Comparison of ENCODE assay signal across 11 cellular contexts in the genomic region with DNA sequence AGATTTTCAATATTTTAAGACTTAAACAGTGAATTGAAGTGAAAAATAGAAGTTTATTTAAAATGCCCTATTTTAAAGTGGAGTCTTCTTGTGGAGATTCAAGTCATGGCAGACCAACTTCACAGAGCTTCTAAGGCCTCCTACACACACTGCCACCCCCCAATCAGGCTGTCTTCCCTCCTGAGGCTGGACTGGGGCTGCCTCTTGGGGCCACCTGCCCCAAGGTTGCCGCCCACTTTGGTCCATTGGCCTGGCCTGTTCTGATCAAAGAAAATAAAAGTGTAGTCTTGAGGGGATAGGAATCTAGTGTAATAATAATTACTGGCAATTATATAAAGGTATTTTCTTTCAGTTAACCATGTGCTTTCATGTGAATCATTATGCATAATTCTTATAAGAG. TPM values are rescaled to one million over a fixed set of nuclear protein-coding genes. Genes with fewer than 3 reads are reported as not detected.
A peak's percentile ranks its signal among the peaks of the same experiment; 100 is the strongest.
DNase-seq lines count a peak whose midpoint lies in the region; ATAC-seq, FAIRE-seq and TF ChIP-seq lines count a peak whose summit lies in the region.
"Had no signal": no experiment of that assay in that cellular context is flagged by ENCODE, and none has a peak within 500 bp of the region (broad histone marks: within the 10 kb centered on the region; RNA-seq: fewer than 3 reads in every experiment).

No MANE protein-coding gene starts in this region.

- peaks cover 7% of the 10 kb centered on the region for H3K23me2 ChIP-seq in H1 (ENCODE audit: low read depth, low read length)

- no peak for ATAC-seq in CD4-positive, CD25-positive, alpha-beta regulatory T cell (ENCODE audit: low read depth in 2 of 2)
- no peak for ATAC-seq in GM21447 (IDR thresholded peaks at IDR 0.05; ENCODE audit: unreplicated experiment)

- peaks cover 12% of the 10 kb centered on the region for H3K36me3 ChIP-seq in CD4-positive, CD25-positive, alpha-beta regulatory T cell (ENCODE audit: control insufficient read depth, insufficient read depth, low read length)
- H3K36me3 ChIP-seq in Karpas-422 (ENCODE audit: insufficient read depth, low read length) (peaks cover 22% of the 10 kb centered on the region), H1 (ENCODE audit: control insufficient read depth in 2 of 4, insufficient read depth in 4 of 4, low read length in 3 of 4) (peaks cover 0 to 6% (median 4%) of the 10 kb centered on the region in 4 experiments; a peak in 3 of 8 replicates), osteoblast (ENCODE audit: insufficient read depth, low read length) (peaks cover 11% of the 10 kb centered on the region)

- H3K27me3 Mint-ChIP-seq in CD4-positive, CD25-positive, alpha-beta regulatory T cell, result no peaks in the 10 kb centered on the region
- H3K27me3 Mint-ChIP-seq in T-helper 2 cell treated with Interferon-gamma antibody and Interleukin-4, amounts not matched to agents 5 μg/mL and 100 μg/mL, for 36 hours (ENCODE audit: low read depth), result no peaks in the 10 kb centered on the region

- no peaks in the 10 kb centered on the region for H3K9me2 ChIP-seq in Karpas-422 (replicated peaks; ENCODE audit: insufficient read depth, low read length)

- H3K79me2 ChIP-seq in Karpas-422 (ENCODE audit: low read length) (peaks cover 92% of the 10 kb centered on the region), H1 (ENCODE audit: control insufficient read depth in 1 of 2, insufficient read depth in 2 of 2, low read length in 2 of 2) (peaks cover 9 to 64% of the 10 kb centered on the region in 2 experiments; a peak in 3 of 4 replicates), osteoblast (ENCODE audit: insufficient read depth, low read length) (peaks cover 93% of the 10 kb centered on the region)

- H3K4me3 Mint-ChIP-seq in CD4-positive, CD25-positive, alpha-beta regulatory T cell, result no peak overlapping the region
- H3K4me3 Mint-ChIP-seq in T-helper 2 cell treated with Interferon-gamma antibody and Interleukin-4, amounts not matched to agents 5 μg/mL and 100 μg/mL, for 36 hours, result no peak overlapping the region

- peak overlapping the region in 1 of 3 donors; percentile 77 for H3K27ac Mint-ChIP-seq in CD4-positive, CD25-positive, alpha-beta regulatory T cell
- no peak overlapping the region for H3K27ac Mint-ChIP-seq in T-helper 2 cell treated with Interferon-gamma antibody and Interleukin-4, amounts not matched to agents 5 μg/mL and 100 μg/mL, for 36 hours

- POLR2A ChIA-PET in H1 (lab: Charles Lee; ENCODE audit: partially characterized antibody), result interaction anchor here (1.3 to 2.6 kb wide), 4 partner anchors 8 to 154 kb away, joined by 4 to 23 read pairs (median 8); partner anchors contain the start of gene LDHB

- H2AFZ ChIP-seq in Karpas-422 (ENCODE audit: low read length) (no peak overlapping the region), H1 (ENCODE audit: low read length) (no peak overlapping the region), osteoblast (ENCODE audit: low read length) (no peak overlapping the region)

- H4K20me1 ChIP-seq in Karpas-422 (ENCODE audit: insufficient read depth, low read depth, low read length), result no peaks in the 10 kb centered on the region
- no peaks in the 10 kb centered on the region for H4K20me1 ChIP-seq in H1 (replicated peaks in 1 of 2; ENCODE audit: control insufficient read depth in 1 of 2, insufficient read depth in 2 of 2, low read length in 2 of 2)
- H4K20me1 ChIP-seq in osteoblast (ENCODE audit: insufficient read depth, low read length), result peaks cover 52% of the 10 kb centered on the region

- H3K4me2 ChIP-seq in Karpas-422 (ENCODE audit: low read depth, low read length, poor library complexity, severe bottlenecking), result peak overlapping the region; percentile 91
- H3K4me2 ChIP-seq in H1 (ENCODE audit: insufficient read depth in 1 of 2, low read depth in 2 of 2, low read length in 2 of 2), result peak overlapping the region; percentile 87 to 91
- H3K4me2 ChIP-seq in osteoblast (ENCODE audit: insufficient read depth, low read length), result peak overlapping the region; percentile 95

- H2BK12ac ChIP-seq in H1 (ENCODE audit: low read depth, low read length), result no peak overlapping the region

- no peak overlapping the region for H3K4ac ChIP-seq in H1 (replicated peaks; ENCODE audit: insufficient read length, low read depth, low read length)

- CTCF ChIA-PET in H1 (lab: Charles Lee; ENCODE audit: partially characterized antibody), result interaction anchor here (1.5 kb wide), 1 partner anchor 8 kb away, joined by 3 read pairs; no protein-coding TSS in a partner anchor

- H3K14ac ChIP-seq in H1 (ENCODE audit: insufficient read length), result no peak overlapping the region

- no peak overlapping the region for H2AK5ac ChIP-seq in H1 (ENCODE audit: low read depth, low read length)

- no peak for TF ChIP-seq CTCF in H1 (IDR thresholded peaks at IDR 0.05; ENCODE audit: control extremely low read depth in 1 of 3, insufficient read depth in 1 of 3, low read depth in 1 of 3, low read length in 3 of 3)
- TF ChIP-seq CTCF in osteoblast (IDR thresholded peaks at IDR 0.05; ENCODE audit: extremely low read depth, low read depth, low read length), result no peak

- no peak for DNase-seq in CD4-positive, CD25-positive, alpha-beta regulatory T cell
- DNase-seq in Karpas-422, result peak; percentile 55
- no peak for DNase-seq in H1 (ENCODE audit: low read depth in 1 of 2, low spot score in 2 of 2)
- no peak for DNase-seq in osteoblast (ENCODE audit: insufficient read length, low spot score, missing footprints)
- DNase-seq in T-helper 2 cell treated with Interferon-gamma antibody and Interleukin-4, amounts not matched to agents 5 μg/mL and 100 μg/mL, for 36 hours (ENCODE audit: low spot score), result no peak
- no peak for DNase-seq in DMS153 (lab: John Stamatoyannopoulos, UW)
- DNase-seq in islet precursor cell, result no peak
- DNase-seq: amniotic stem cell, NCI-H1105 had no signal

- H4K91ac ChIP-seq in H1 (replicated peaks; ENCODE audit: insufficient read length, low read length), result no peak overlapping the region

- H3K27me3 ChIP-seq in CD4-positive, CD25-positive, alpha-beta regulatory T cell (ENCODE audit: control insufficient read depth, insufficient read depth, low read length), result no peaks in the 10 kb centered on the region
- H3K27me3 ChIP-seq in Karpas-422 (ENCODE audit: low read length) (no peaks in the 10 kb centered on the region), H1 (replicated peaks in 1 of 4; ENCODE audit: control insufficient read depth in 3 of 4, extremely low read depth in 1 of 4, insufficient read depth in 3 of 4, low read length in 3 of 4) (no peaks in the 10 kb centered on the region), osteoblast (ENCODE audit: insufficient read depth, low read length) (no peaks in the 10 kb centered on the region)

- H4K8ac ChIP-seq in H1 (ENCODE audit: extremely low read depth, insufficient read depth, low read length), result no peak overlapping the region

- H3K23ac ChIP-seq in H1 (ENCODE audit: insufficient read length), result no peak overlapping the region

- TF ChIP-seq RAD21 in H1 (IDR thresholded peaks at IDR 0.05 in 1 of 2, conservative IDR thresholded peaks at IDR 0.05 in 1 of 2; ENCODE audit: low read depth in 2 of 2, low read length in 2 of 2), result no peak

- peak overlapping the region; percentile 94 for H3K4me3 ChIP-seq in CD4-positive, CD25-positive, alpha-beta regulatory T cell (ENCODE audit: low read depth, low read length)
- H3K4me3 ChIP-seq in Karpas-422 (ENCODE audit: low read length), result peak overlapping the region; percentile 95
- H3K4me3 ChIP-seq in H1 (ENCODE audit: extremely low read depth in 1 of 4, insufficient read depth in 2 of 4, low read depth in 3 of 4, low read length in 4 of 4), result peak overlapping the region; percentile 72 to 93 (median 84); a peak in 5 of 8 replicates
- peak overlapping the region; percentile 95 for H3K4me3 ChIP-seq in osteoblast (ENCODE audit: insufficient read depth, low read length)

- peaks cover 11% of the 10 kb centered on the region for H3K36me3 Mint-ChIP-seq in CD4-positive, CD25-positive, alpha-beta regulatory T cell
- H3K36me3 Mint-ChIP-seq in T-helper 2 cell treated with Interferon-gamma antibody and Interleukin-4, amounts not matched to agents 5 μg/mL and 100 μg/mL, for 36 hours (ENCODE audit: low read depth), result peaks cover 24% of the 10 kb centered on the region

- WGBS in H1 (ENCODE audit: extremely low coverage in 1 of 2, insufficient coverage in 1 of 2, insufficient read length in 1 of 2, insufficient replicate concordance in 2 of 2, low coverage in 1 of 2, low lambda C conversion rate in 2 of 2, missing lambda C conversion rate in 1 of 2), 2 experiments, result 77% methylated on average over 1 of the region's 1 CpG; no CpG with 5 or more reads in 1 of the 2 experiments

- peaks cover 9 to 61% (median 51%) of the 10 kb centered on the region in 4 donors for H3K4me1 Mint-ChIP-seq in CD4-positive, CD25-positive, alpha-beta regulatory T cell
- H3K4me1 Mint-ChIP-seq in T-helper 2 cell treated with Interferon-gamma antibody and Interleukin-4, amounts not matched to agents 5 μg/mL and 100 μg/mL, for 36 hours (ENCODE audit: low read depth), result peaks cover 46% of the 10 kb centered on the region

- H3K4me1 ChIP-seq in CD4-positive, CD25-positive, alpha-beta regulatory T cell (ENCODE audit: control insufficient read depth, insufficient read depth, low read length, poor library complexity, severe bottlenecking), result peaks cover 57% of the 10 kb centered on the region
- H3K4me1 ChIP-seq in Karpas-422 (ENCODE audit: low read length) (peaks cover 46% of the 10 kb centered on the region), H1 (replicated peaks in 1 of 4; ENCODE audit: control insufficient read depth in 3 of 4, insufficient read depth in 4 of 4, low read length in 3 of 4) (peaks cover 0 to 6% (median 2%) of the 10 kb centered on the region in 4 experiments; a peak in 4 of 7 replicates), osteoblast (ENCODE audit: insufficient read depth, low read length) (peaks cover 32% of the 10 kb centered on the region)

- H3K9ac ChIP-seq in Karpas-422 (ENCODE audit: low read length), result peak overlapping the region; percentile 95
- no peak overlapping the region for H3K9ac ChIP-seq in H1 (replicated peaks in 1 of 4; ENCODE audit: extremely low read depth in 1 of 4, low read depth in 3 of 4, low read length in 3 of 4)

- no peak for TF ChIP-seq EP300 in H1 (IDR thresholded peaks at IDR 0.05; ENCODE audit: borderline replicate concordance in 1 of 2, low read depth in 2 of 2, low read length in 2 of 2)

- H2BK5ac ChIP-seq in H1 (ENCODE audit: low read depth, low read length), result no peak overlapping the region

- H3K56ac ChIP-seq in H1 (replicated peaks; ENCODE audit: insufficient read length, low read depth, low read length), result no peak overlapping the region

- no peak overlapping the region for H2BK120ac ChIP-seq in H1 (replicated peaks; ENCODE audit: low read depth, low read length)

- peak overlapping the region; percentile 88 for H3K27ac ChIP-seq in CD4-positive, CD25-positive, alpha-beta regulatory T cell (ENCODE audit: insufficient read depth, low read length, poor library complexity, severe bottlenecking)
- H3K27ac ChIP-seq in Karpas-422 (ENCODE audit: low read length) (peak overlapping the region; percentile 10; the same call in 1 of the 2 replicates), H1 (ENCODE audit: low read depth, low read length) (no peak overlapping the region), osteoblast (ENCODE audit: low read depth, low read length) (no peak overlapping the region)

- TF ChIP-seq POLR2A in H1 (IDR thresholded peaks at IDR 0.05; ENCODE audit: control extremely low read depth in 1 of 2, low read depth in 2 of 2, low read length in 2 of 2), result no peak

- H3K79me1 ChIP-seq in H1 (ENCODE audit: low read depth, low read length), result peaks cover 4% of the 10 kb centered on the region

- no peak overlapping the region for H4K5ac ChIP-seq in H1 (ENCODE audit: insufficient read length, low read depth, low read length)

- no peak overlapping the region for H2BK15ac ChIP-seq in H1 (ENCODE audit: low read length)

- FAIRE-seq in H1 (lab: Jason Lieb, UNC), result no peak

- no peaks in the 10 kb centered on the region for H3K9me3 Mint-ChIP-seq in CD4-positive, CD25-positive, alpha-beta regulatory T cell
- H3K9me3 Mint-ChIP-seq in T-helper 2 cell treated with Interferon-gamma antibody and Interleukin-4, amounts not matched to agents 5 μg/mL and 100 μg/mL, for 36 hours, result no peaks in the 10 kb centered on the region

- no peak overlapping the region for H2BK20ac ChIP-seq in H1 (ENCODE audit: low read length)

- no peak overlapping the region for H3K18ac ChIP-seq in H1 (ENCODE audit: extremely low read depth, low read length)

- no peaks in the 10 kb centered on the region for H3K9me3 ChIP-seq in CD4-positive, CD25-positive, alpha-beta regulatory T cell (ENCODE audit: control insufficient read depth in 2 of 2, low read length in 2 of 2)
- H3K9me3 ChIP-seq in Karpas-422 (ENCODE audit: low read length) (no peaks in the 10 kb centered on the region), H1 (ENCODE audit: insufficient read depth in 2 of 2, low read depth in 1 of 2, low read length in 1 of 2) (no peaks in the 10 kb centered on the region), osteoblast (ENCODE audit: low read depth, low read length) (no peaks in the 10 kb centered on the region)

RNA-seq across cellular contexts. Expression of gene GOLT1B, which starts 1.3 kb away (rescaled TPM):
- 40.5 TPM for total RNA-seq in CD4-positive, CD25-positive, alpha-beta regulatory T cell
- polyA plus RNA-seq in CD4-positive, CD25-positive, alpha-beta regulatory T cell, result 10 to 100 TPM; 28.9 to 43.1 (median 32.8) TPM
- total RNA-seq in Karpas-422 (2014; rRNA removed; shearing (Covaris generic); ENCODE audit: low replicate concordance), result 17.1 and 53.9 TPM in 2 replicates
- 37.4 and 38.3 TPM in 2 replicates for total RNA-seq in H1 (2021; fragmentation: NEBNext Ultra II Directional; extraction: Animal tissue kit (Norgen Biotek cat#: 25700))
- polyA plus RNA-seq in H1 (2011; rRNA removed), result 17.5 and 18.3 TPM in 2 replicates
- polyA plus RNA-seq in H1 (2011; cell fraction: cytosol; rRNA removed), result 11.9 TPM
- 3.2 TPM for polyA plus RNA-seq in H1 (2011; cell fraction: nucleus; rRNA removed)
- 27.0 to 47.7 TPM (median 34.8 TPM) in 4 replicates for polyA plus RNA-seq in H1 (2012, experiment 1 of 2)
- polyA plus RNA-seq in H1 (2012, experiment 2 of 2), result 3.1 TPM
- 26.0 TPM for polyA plus RNA-seq in H1 (2013, experiment 1 of 2)
- polyA plus RNA-seq in H1 (2013, experiment 2 of 2), result 32.4 TPM
- 8.6 and 12.1 TPM in 2 replicates for polyA minus RNA-seq in H1 (2011; rRNA and poly(A)+ RNA removed)
- 49.5 TPM for polyA minus RNA-seq in H1 (2011; cell fraction: cytosol; rRNA and poly(A)+ RNA removed)
- 17.0 TPM for polyA minus RNA-seq in H1 (2011; cell fraction: nucleus; rRNA and poly(A)+ RNA removed)
- total RNA-seq in osteoblast, result 65.7 and 254 TPM in 2 replicates

RNA-seq across cellular contexts. Expression of gene RECQL, which starts 1.4 kb away (rescaled TPM):
- total RNA-seq in CD4-positive, CD25-positive, alpha-beta regulatory T cell, result 39.6 TPM
- polyA plus RNA-seq in CD4-positive, CD25-positive, alpha-beta regulatory T cell, result 10 to 100 TPM; 66.5 to 84.4 (median 75.3) TPM
- total RNA-seq in Karpas-422 (2014; rRNA removed; shearing (Covaris generic); ENCODE audit: low replicate concordance), result 44.5 and 47.2 TPM in 2 replicates
- 37.7 and 40.3 TPM in 2 replicates for total RNA-seq in H1 (2021; fragmentation: NEBNext Ultra II Directional; extraction: Animal tissue kit (Norgen Biotek cat#: 25700))
- 6.6 and 8.1 TPM in 2 replicates for polyA plus RNA-seq in H1 (2011; rRNA removed)
- polyA plus RNA-seq in H1 (2011; cell fraction: cytosol; rRNA removed), result 14.2 TPM
- polyA plus RNA-seq in H1 (2011; cell fraction: nucleus; rRNA removed), result 8.6 TPM
- polyA plus RNA-seq in H1 (2012, experiment 1 of 2), result 21.1 to 37.3 TPM (median 25.6 TPM) in 4 replicates
- 2.3 TPM for polyA plus RNA-seq in H1 (2012, experiment 2 of 2)
- 41.2 TPM for polyA plus RNA-seq in H1 (2013, experiment 1 of 2)
- 39.9 TPM for polyA plus RNA-seq in H1 (2013, experiment 2 of 2)
- polyA minus RNA-seq in H1 (2011; rRNA and poly(A)+ RNA removed), result 15.3 and 22.7 TPM in 2 replicates
- polyA minus RNA-seq in H1 (2011; cell fraction: cytosol; rRNA and poly(A)+ RNA removed), result 12.6 TPM
- 25.6 TPM for polyA minus RNA-seq in H1 (2011; cell fraction: nucleus; rRNA and poly(A)+ RNA removed)
- total RNA-seq in osteoblast, result 83.6 and 99.9 TPM in 2 replicates

RNA-seq across cellular contexts. Expression of gene SPX, which starts 23.2 kb away (rescaled TPM):
- total RNA-seq in CD4-positive, CD25-positive, alpha-beta regulatory T cell, result 0.76 TPM
- under 1 TPM in 3 of 4 donors, not detected in 1; 0.09 to 0.59 (median 0.17) TPM for polyA plus RNA-seq in CD4-positive, CD25-positive, alpha-beta regulatory T cell
- total RNA-seq in Karpas-422 (2014; rRNA removed; shearing (Covaris generic); ENCODE audit: low replicate concordance), result 327 and 787 TPM in 2 replicates
- total RNA-seq in H1 (2021; fragmentation: NEBNext Ultra II Directional; extraction: Animal tissue kit (Norgen Biotek cat#: 25700)), result 0.29 and 1.3 TPM in 2 replicates
- 0.38 and 1.2 TPM in 2 replicates for polyA plus RNA-seq in H1 (2011; rRNA removed)
- polyA plus RNA-seq in H1 (2011; cell fraction: cytosol; rRNA removed), result 0.81 TPM
- polyA plus RNA-seq in H1 (2011; cell fraction: nucleus; rRNA removed), result 0.14 TPM
- 0.24 to 0.55 TPM (median 0.40 TPM) in 4 replicates for polyA plus RNA-seq in H1 (2012, experiment 1 of 2)
- polyA plus RNA-seq in H1 (2012, experiment 2 of 2), result not detected
- polyA plus RNA-seq in H1 (2013, experiment 1 of 2), result 0.49 TPM
- 0.64 TPM for polyA plus RNA-seq in H1 (2013, experiment 2 of 2)
- polyA minus RNA-seq in H1 (2011; rRNA and poly(A)+ RNA removed), result 0.34 and 0.47 TPM in 2 replicates
- not detected for polyA minus RNA-seq in H1 (2011; cell fraction: cytosol; rRNA and poly(A)+ RNA removed)
- 0.90 TPM for polyA minus RNA-seq in H1 (2011; cell fraction: nucleus; rRNA and poly(A)+ RNA removed)
- 1.2 and 2.9 TPM in 2 replicates for total RNA-seq in osteoblast
- total RNA-seq: posterior vena cava had no signal

Comparison
In these comparisons a context has a peak if more than half of its experiments do, and no peak if none do; other contexts are left out.
1. H3K27ac ChIP-seq: peak in CD4-positive, CD25-positive, alpha-beta regulatory T cell (single experiment) and Karpas-422 (single experiment); none in H1 (single experiment) and osteoblast (single experiment).
2. RNA of gene SPX, which starts 23.2 kb away (total RNA-seq): 327 to 787 TPM in Karpas-422; 1.2 to 2.9 TPM in osteoblast, 0.29 to 1.3 TPM in H1 and 0.76 TPM in CD4-positive, CD25-positive, alpha-beta regulatory T cell (single experiment); every median in the first group is over 10 times any median in the second.
3. Peak in every context shown above with its lines, with median percentiles within 50 percentile points of each other: H3K4me3 ChIP-seq and H3K4me2 ChIP-seq.